ENCODE assay signal across 13 cellular contexts in the genomic region with DNA sequence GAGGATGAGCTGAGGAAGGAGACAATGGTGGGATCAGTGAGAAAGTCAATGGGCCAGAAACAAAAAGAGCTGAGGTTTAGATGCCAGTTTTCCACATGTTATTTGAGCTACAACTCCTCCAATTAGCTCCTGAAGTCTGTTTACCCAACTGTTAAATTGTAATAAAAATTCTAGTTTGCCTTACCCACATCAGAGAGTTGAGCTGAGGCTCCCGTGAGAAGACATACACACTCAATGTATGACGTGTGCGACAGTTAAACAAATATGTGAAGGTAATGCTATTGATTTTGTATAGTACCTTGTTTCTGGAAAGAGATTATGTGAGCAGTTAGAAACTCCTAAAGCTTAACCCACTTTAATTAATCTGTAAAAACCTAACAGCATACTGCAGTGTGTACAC.
A peak's percentile ranks its signal among the peaks of the same experiment; 100 is the strongest.
DNase-seq lines count a peak whose midpoint lies in the region; ATAC-seq and TF ChIP-seq lines count a peak whose summit lies in the region.
"Had no signal": no experiment of that assay in that cellular context is flagged by ENCODE, and none has a peak within 500 bp of the region (broad histone marks: within the 10 kb centered on the region; RNA-seq: fewer than 3 reads in every experiment).

No MANE protein-coding gene starts in this region.

- DNase-seq in DMS53 (lab: John Stamatoyannopoulos, UW) (peak; percentile 88), NCI-H2029 (lab: John Stamatoyannopoulos, UW) (peak; percentile 71), NCI-H69 (lab: John Stamatoyannopoulos, UW) (peak; percentile 15), nephron progenitor cell (no peak), NCI-H1417 treated with DMSO at 0.1 percent for 48 hours (lab: John Stamatoyannopoulos, UW) (no peak), NCI-H524 treated with DMSO at 0.1 percent for 48 hours (lab: John Stamatoyannopoulos, UW) (no peak)
- DNase-seq: C1 segment of cervical spinal cord, DMS 273 treated with DMSO at 0.1 percent for 48 hours, MV-4-11, NCI-H2107, NCI-H446 treated with DMSO at 0.1 percent for 48 hours, T-helper 2 cell had no signal

- peaks cover 24% of the 10 kb centered on the region for H3K9me3 Mint-ChIP-seq in nephron progenitor cell

- no peak for ATAC-seq in HG03139 (IDR thresholded peaks at IDR 0.05; ENCODE audit: unreplicated experiment)

- no peaks in the 10 kb centered on the region for H3K36me3 Mint-ChIP-seq in nephron progenitor cell (ENCODE audit: low read depth)

- H3K4me3 Mint-ChIP-seq in nephron progenitor cell, result no peak overlapping the region

- H3K4me1 Mint-ChIP-seq in nephron progenitor cell, result peaks cover 5% of the 10 kb centered on the region

- H3K27me3 Mint-ChIP-seq in nephron progenitor cell (ENCODE audit: low read depth, poor library complexity), result peaks cover 8% of the 10 kb centered on the region

- TF ChIP-seq CTCF in nephron progenitor cell (IDR thresholded peaks at IDR 0.05), result no peak

- H3K27ac Mint-ChIP-seq in nephron progenitor cell, result peak overlapping the region; percentile 27

Comparison
In these comparisons a context has a peak if more than half of its experiments do, and no peak if none do; other contexts are left out.
1. DNase-seq: peak in DMS53 (single experiment), NCI-H2029 (single experiment) and NCI-H69 (single experiment); none in nephron progenitor cell (single experiment), NCI-H1417 treated with DMSO at 0.1 percent for 48 hours (single experiment) and NCI-H524 treated with DMSO at 0.1 percent for 48 hours (single experiment).